ENCODE assay signal across 1 cellular context in the genomic region with DNA sequence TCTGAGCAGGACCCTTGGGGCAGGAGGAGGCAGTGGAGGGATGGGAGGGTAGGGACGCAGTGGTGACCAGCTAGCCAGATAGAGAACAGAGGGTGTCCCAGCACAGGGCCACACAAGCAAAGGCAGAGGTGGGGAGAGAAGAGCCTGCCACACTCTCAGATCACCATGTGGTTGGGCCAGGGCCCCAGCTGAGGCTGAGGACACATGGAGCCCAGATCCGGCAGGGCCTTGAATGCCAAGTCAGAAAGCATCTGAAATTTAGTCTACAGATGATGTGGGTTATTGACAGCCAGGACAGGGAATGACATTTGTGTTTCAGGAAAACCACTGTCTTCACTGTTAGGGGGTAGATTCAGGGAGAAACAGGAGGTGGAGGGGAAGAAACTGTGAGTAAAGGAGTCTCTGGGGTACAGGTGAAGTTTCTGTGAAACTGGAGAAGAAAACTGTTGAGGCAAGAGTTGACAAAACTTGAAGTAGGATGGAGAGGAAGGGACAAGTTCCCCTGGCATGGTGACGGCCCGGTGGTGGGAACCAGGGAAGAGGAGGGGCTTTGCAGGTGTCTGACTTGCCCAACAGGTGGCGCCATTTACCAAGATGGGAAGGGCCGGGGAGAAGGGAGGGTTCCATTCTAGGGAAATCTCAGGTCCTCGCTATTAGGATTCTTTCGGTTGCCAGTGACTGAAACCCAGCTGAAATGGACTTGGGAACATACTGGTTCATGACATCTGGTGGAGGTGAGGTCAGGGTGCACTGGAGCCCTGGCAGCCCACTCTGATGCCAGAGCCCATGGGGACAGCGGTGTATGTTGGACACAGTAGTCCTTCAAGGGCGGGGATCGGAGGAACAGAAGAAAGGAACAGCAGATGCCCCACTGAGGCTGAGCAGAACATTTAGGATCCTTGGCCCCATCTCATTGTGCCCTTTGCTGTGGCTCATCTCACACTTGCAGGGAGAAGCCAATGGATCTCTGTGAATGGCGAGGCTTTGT.
TF ChIP-seq lines count a peak whose summit lies in the region.

No MANE protein-coding gene starts in this region.

TF ChIP-seq in HCT116, 20 proteins besides CTCF, POLR2A, EP300 and RAD21 (continued from another document):
- TF ChIP-seq CEBPB (IDR thresholded peaks at IDR 0.05; ENCODE audit: low read depth): no peak
